Comparison of ENCODE assay signal across 2 cellular contexts in genomic region chr22:21921729-21922128, GRCh38.
TF ChIP-seq lines count a peak whose summit lies in the region.

No MANE protein-coding gene starts in this region.

TF ChIP-seq in IMR-90, 13 proteins besides CTCF, POLR2A, EP300 and RAD21:
- no peak for TF ChIP-seq CHD1 (IDR thresholded peaks at IDR 0.05; ENCODE audit: low read depth, low read length)
- TF ChIP-seq USF2 (IDR thresholded peaks at IDR 0.05; ENCODE audit: low read depth, low read length): no peak
- no peak for TF ChIP-seq FOS (IDR thresholded peaks at IDR 0.05; ENCODE audit: low read depth, low read length)
- TF ChIP-seq RFX5 (IDR thresholded peaks at IDR 0.05; ENCODE audit: low read depth, low read length): no peak
- no peak for TF ChIP-seq CEBPB (IDR thresholded peaks at IDR 0.05; ENCODE audit: low read depth, low read length)
- TF ChIP-seq ELK1 (IDR thresholded peaks at IDR 0.05; ENCODE audit: borderline replicate concordance, low read depth, low read length): no peak
- no peak for TF ChIP-seq SMC3 (IDR thresholded peaks at IDR 0.05; ENCODE audit: low read depth, low read length)
- TF ChIP-seq BHLHE40 (IDR thresholded peaks at IDR 0.05; ENCODE audit: low read depth, low read length): no peak

TF ChIP-seq in H1, 55 proteins besides CTCF, POLR2A, EP300 and RAD21:
- no peak for TF ChIP-seq RXRA (IDR thresholded peaks at IDR 0.05; ENCODE audit: insufficient read depth, low read depth, low read length)
- TF ChIP-seq YY1 (IDR thresholded peaks at IDR 0.05; ENCODE audit: low read depth, low read length): 0 out of 2 replicates have a peak, but pooled peaks have one; percentile 64
- no peak for TF ChIP-seq ZNF274 (IDR thresholded peaks at IDR 0.05; ENCODE audit: borderline replicate concordance, extremely low read depth, low read length)
- no peak for TF ChIP-seq CHD1 (IDR thresholded peaks at IDR 0.05; ENCODE audit: low read depth, low read length)
- 0 out of 2 replicates have a peak, but pooled peaks have one; percentile 22 for TF ChIP-seq TAF1 (IDR thresholded peaks at IDR 0.05; ENCODE audit: low read depth, low read length)
- no peak for TF ChIP-seq MAX (IDR thresholded peaks at IDR 0.05)
- TF ChIP-seq RFX5 (IDR thresholded peaks at IDR 0.05; ENCODE audit: borderline replicate concordance, low read depth, low read length): no peak
- TF ChIP-seq NRF1 (IDR thresholded peaks at IDR 0.05; ENCODE audit: low read depth, low read length): no peak
- TF ChIP-seq SIRT6 (IDR thresholded peaks at IDR 0.05; ENCODE audit: low read length): no peak
- no peak for TF ChIP-seq RNF2 (IDR thresholded peaks at IDR 0.05; ENCODE audit: borderline replicate concordance, low read depth, low read length, missing control alignments, poor library complexity, severe bottlenecking)
- TF ChIP-seq SRF (IDR thresholded peaks at IDR 0.05; ENCODE audit: low read depth, low read length): no peak
- TF ChIP-seq SP1 (IDR thresholded peaks at IDR 0.05; ENCODE audit: low read depth, low read length): peak; percentile 68
- TF ChIP-seq CREB1 (IDR thresholded peaks at IDR 0.05): peak; percentile 64
- TF ChIP-seq CBX8 (IDR thresholded peaks at IDR 0.05; ENCODE audit: borderline replicate concordance, low read depth, low read length): no peak
- no peak for TF ChIP-seq TBP (IDR thresholded peaks at IDR 0.05; ENCODE audit: low read depth, low read length)
- no peak for TF ChIP-seq CTBP2 (IDR thresholded peaks at IDR 0.05; ENCODE audit: borderline replicate concordance, insufficient read depth, insufficient read length, low read length)
- TF ChIP-seq CHD2 (IDR thresholded peaks at IDR 0.05; ENCODE audit: low read length): no peak
- TF ChIP-seq E2F6 (IDR thresholded peaks at IDR 0.05): no peak; the same call in 1 of the 2 replicates
- no peak for TF ChIP-seq HDAC6 (IDR thresholded peaks at IDR 0.05; ENCODE audit: low read depth, low read length)
- no peak for TF ChIP-seq USF2 (IDR thresholded peaks at IDR 0.05; ENCODE audit: low read length)
- no peak for TF ChIP-seq KDM5A (IDR thresholded peaks at IDR 0.05; ENCODE audit: low read length)
- TF ChIP-seq ASH2L (IDR thresholded peaks at IDR 0.05; ENCODE audit: low read length): peak; percentile 67
- no peak for TF ChIP-seq POU5F1 (IDR thresholded peaks at IDR 0.05; ENCODE audit: low read depth, low read length)
- TF ChIP-seq ATF3 (IDR thresholded peaks at IDR 0.05; ENCODE audit: insufficient read depth, low read depth, low read length): no peak
- no peak for TF ChIP-seq SP2 (IDR thresholded peaks at IDR 0.05; ENCODE audit: low read length)
- no peak for TF ChIP-seq JUND (IDR thresholded peaks at IDR 0.05; ENCODE audit: low read length)
- no peak for TF ChIP-seq PHF8 (conservative IDR thresholded peaks at IDR 0.05; ENCODE audit: low read depth, low read length)
- no peak for TF ChIP-seq BCL11A (IDR thresholded peaks at IDR 0.05; ENCODE audit: low read depth in 2 of 2, low read length in 2 of 2)
- no peak for TF ChIP-seq HDAC2 (IDR thresholded peaks at IDR 0.05; ENCODE audit: borderline replicate concordance in 1 of 2, low read depth in 2 of 2, low read length in 2 of 2)
- TF ChIP-seq TEAD4 (IDR thresholded peaks at IDR 0.05; ENCODE audit: low read depth, low read length): no peak
- TF ChIP-seq KDM1A (IDR thresholded peaks at IDR 0.05; ENCODE audit: borderline replicate concordance, low read length): peak; percentile 7; the same call in 1 of the 2 replicates
- no peak for TF ChIP-seq BRCA1 (IDR thresholded peaks at IDR 0.05; ENCODE audit: low read depth, low read length)
TF ChIP-seq in H1: peak in this region for 6.
